ENCODE assay signal across 1 cellular context in the genomic region with DNA sequence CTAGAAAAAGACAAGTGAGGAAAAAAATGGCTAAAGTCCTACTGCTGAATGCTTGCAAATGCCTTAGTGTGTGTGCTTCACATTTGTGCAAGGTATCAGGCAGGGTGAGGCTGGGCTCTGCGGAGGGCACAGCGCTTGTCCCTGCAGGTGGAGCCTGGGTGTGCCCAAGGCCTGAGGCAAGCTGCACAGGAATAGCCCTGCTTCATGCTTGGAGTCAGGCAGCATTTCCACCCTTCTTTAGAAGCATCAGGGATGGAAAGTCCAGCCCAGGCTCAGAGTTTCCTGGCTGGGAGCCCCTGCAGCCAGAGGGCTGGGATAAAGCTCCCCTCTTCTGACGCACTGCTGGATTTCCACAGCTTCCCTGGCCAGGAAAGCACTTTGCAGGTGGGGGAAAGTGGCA.
TF ChIP-seq lines count a peak whose summit lies in the region.

No MANE protein-coding gene starts in this region.

TF ChIP-seq in HEK293, 187 proteins besides CTCF, POLR2A, EP300 and RAD21 (continued from another document):
- TF ChIP-seq, protein P1, sequence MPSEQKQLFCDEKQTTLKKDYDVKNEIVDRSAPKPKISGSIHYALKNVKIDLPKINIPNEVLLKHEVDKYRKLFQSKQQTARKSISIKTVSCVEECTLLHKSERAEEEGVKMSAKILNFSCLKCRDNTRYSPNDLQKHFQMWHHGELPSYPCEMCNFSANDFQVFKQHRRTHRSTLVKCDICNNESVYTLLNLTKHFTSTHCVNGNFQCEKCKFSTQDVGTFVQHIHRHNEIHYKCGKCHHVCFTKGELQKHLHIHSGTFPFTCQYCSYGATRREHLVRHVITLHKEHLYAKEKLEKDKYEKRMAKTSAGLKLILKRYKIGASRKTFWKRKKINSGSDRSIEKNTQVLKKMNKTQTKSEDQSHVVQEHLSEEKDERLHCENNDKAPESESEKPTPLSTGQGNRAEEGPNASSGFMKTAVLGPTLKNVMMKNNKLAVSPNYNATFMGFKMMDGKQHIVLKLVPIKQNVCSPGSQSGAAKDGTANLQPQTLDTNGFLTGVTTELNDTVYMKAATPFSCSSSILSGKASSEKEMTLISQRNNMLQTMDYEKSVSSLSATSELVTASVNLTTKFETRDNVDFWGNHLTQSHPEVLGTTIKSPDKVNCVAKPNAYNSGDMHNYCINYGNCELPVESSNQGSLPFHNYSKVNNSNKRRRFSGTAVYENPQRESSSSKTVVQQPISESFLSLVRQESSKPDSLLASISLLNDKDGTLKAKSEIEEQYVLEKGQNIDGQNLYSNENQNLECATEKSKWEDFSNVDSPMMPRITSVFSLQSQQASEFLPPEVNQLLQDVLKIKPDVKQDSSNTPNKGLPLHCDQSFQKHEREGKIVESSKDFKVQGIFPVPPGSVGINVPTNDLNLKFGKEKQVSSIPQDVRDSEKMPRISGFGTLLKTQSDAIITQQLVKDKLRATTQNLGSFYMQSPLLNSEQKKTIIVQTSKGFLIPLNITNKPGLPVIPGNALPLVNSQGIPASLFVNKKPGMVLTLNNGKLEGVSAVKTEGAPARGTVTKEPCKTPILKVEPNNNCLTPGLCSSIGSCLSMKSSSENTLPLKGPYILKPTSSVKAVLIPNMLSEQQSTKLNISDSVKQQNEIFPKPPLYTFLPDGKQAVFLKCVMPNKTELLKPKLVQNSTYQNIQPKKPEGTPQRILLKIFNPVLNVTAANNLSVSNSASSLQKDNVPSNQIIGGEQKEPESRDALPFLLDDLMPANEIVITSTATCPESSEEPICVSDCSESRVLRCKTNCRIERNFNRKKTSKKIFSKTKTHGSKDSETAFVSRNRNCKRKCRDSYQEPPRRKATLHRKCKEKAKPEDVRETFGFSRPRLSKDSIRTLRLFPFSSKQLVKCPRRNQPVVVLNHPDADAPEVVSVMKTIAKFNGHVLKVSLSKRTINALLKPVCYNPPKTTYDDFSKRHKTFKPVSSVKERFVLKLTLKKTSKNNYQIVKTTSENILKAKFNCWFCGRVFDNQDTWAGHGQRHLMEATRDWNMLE (tag by site-specific recombination; conservative IDR thresholded peaks at IDR 0.05; ENCODE audit: low read depth): no peak
TF ChIP-seq in HEK293: peak in this region for 1.
